In the genomic region with DNA sequence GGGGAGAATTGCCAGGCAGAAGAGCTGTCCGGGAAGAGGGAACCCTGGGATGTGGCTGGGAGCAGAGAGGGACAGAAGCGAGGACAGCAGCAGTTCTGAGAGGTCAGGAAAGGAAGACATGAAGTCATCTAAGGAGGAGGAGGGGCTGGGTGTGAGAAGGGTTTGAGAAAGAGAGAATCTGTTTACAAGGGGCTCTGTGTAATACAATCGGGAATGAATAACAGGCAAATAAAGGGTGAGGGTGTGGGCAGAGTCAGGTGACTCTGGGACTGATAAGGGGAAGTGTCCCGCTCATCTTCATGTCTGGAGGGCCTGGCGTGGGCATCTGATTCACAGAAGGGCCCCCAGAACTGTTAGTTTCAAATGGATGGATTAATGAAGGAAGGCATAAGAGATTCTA, we compare ENCODE assay signal across 16 cellular contexts.
DNase-seq lines count a peak whose midpoint lies in the region; ATAC-seq, FAIRE-seq and TF ChIP-seq lines count a peak whose summit lies in the region.
"Had no signal": no experiment of that assay in that cellular context is flagged by ENCODE, and none has a peak within 500 bp of the region (broad histone marks: within the 10 kb centered on the region; RNA-seq: fewer than 3 reads in every experiment).

No MANE protein-coding gene starts in this region.

- H3K4me1 Mint-ChIP-seq in activated T-helper 17 cell treated with anti-CD3 and anti-CD28 coated beads, Interleukin-2, amount 50 U/mL, for 72 hours = no peaks in the 10 kb centered on the region
- H3K4me1 Mint-ChIP-seq in type B pancreatic cell (ENCODE audit: unreplicated experiment) = peaks cover 43% of the 10 kb centered on the region
- no peaks in the 10 kb centered on the region for H3K4me1 Mint-ChIP-seq in activated CD4-positive, alpha-beta memory T cell treated with anti-CD3 and anti-CD28 coated beads, Interleukin-2, amount 10 ng/mL, durations not matched to agents 7 days and 5 days
- H3K4me1 Mint-ChIP-seq: activated CD4-positive, alpha-beta T cell treated with anti-CD3 and anti-CD28 coated beads, Interleukin-2, amount 10 ng/mL, durations not matched to agents 24 days and 14 days had no signal

- no peaks in the 10 kb centered on the region for H3K79me2 ChIP-seq in HepG2 (ENCODE audit: insufficient read depth, low read length)

- no peak overlapping the region for H3K27ac ChIP-seq in right lobe of liver
- H3K27ac ChIP-seq in HepG2 (ENCODE audit: extremely low read length, insufficient read depth, low read length) = no peak overlapping the region
- H3K27ac ChIP-seq: esophagus squamous epithelium had no signal

- DNase-seq in right lobe of liver (peak in 2 of 3 donors; percentile 11), HepG2 (ENCODE audit: low spot score) (no peak), left kidney (ENCODE audit: low read depth, low spot score) (peak; percentile 39), type B pancreatic cell (ENCODE audit: extremely low spot score, unreplicated experiment) (no peak), NCI-H1048 (lab: John Stamatoyannopoulos, UW) (no peak)
- no peak for DNase-seq in activated CD4-positive, alpha-beta memory T cell treated with anti-CD3 and anti-CD28 coated beads, Interleukin-2, amount 10 ng/mL, durations not matched to agents 7 days and 5 days
- DNase-seq: activated CD4-positive, alpha-beta T cell treated with anti-CD3 and anti-CD28 coated beads, Interleukin-2, amount 10 ng/mL, durations not matched to agents 24 days and 14 days; amygdala; esophagus squamous epithelium; HCEC 1CT; hippocampal formation; KBM-7 had no signal

- no peak for TF ChIP-seq CTCF in right lobe of liver (IDR thresholded peaks at IDR 0.05)
- TF ChIP-seq CTCF in HepG2 (CRISPR knock-in tag; IDR thresholded peaks at IDR 0.05) = no peak
- TF ChIP-seq CTCF in type B pancreatic cell (conservative IDR thresholded peaks at IDR 0.05) = no peak

- TF ChIP-seq EP300 in HepG2 (IDR thresholded peaks at IDR 0.05; ENCODE audit: low read depth in 2 of 2, low read length in 2 of 2) = no peak
- no peak for TF ChIP-seq EP300 in HepG2 (CRISPR knock-in tag; IDR thresholded peaks at IDR 0.05; ENCODE audit: borderline replicate concordance)

- ATAC-seq in right lobe of liver (peak in 2 of 4 donors; percentile 11 to 21), HepG2 (no peak), GM21528 (IDR thresholded peaks at IDR 0.05; ENCODE audit: low FRiP score, unreplicated experiment) (no peak)
- ATAC-seq in activated T-helper 17 cell treated with anti-CD3 and anti-CD28 coated beads, Interleukin-2, amount 50 U/mL, for 72 hours (replicated peaks) = no peak
- ATAC-seq: left lobe of liver had no signal

- H2AFZ ChIP-seq in HepG2 (ENCODE audit: low read length) = no peak overlapping the region

- TF ChIP-seq POLR2A in right lobe of liver (IDR thresholded peaks at IDR 0.05) = no peak
- TF ChIP-seq POLR2A in HepG2 (IDR thresholded peaks at IDR 0.05; ENCODE audit: insufficient read depth in 1 of 2, low read depth in 2 of 2, low read length in 2 of 2) = no peak

- no peaks in the 10 kb centered on the region for H3K36me3 Mint-ChIP-seq in activated T-helper 17 cell treated with anti-CD3 and anti-CD28 coated beads, Interleukin-2, amount 50 U/mL, for 72 hours (ENCODE audit: low read depth)
- no peaks in the 10 kb centered on the region for H3K36me3 Mint-ChIP-seq in type B pancreatic cell
- H3K36me3 Mint-ChIP-seq in activated CD4-positive, alpha-beta memory T cell treated with anti-CD3 and anti-CD28 coated beads, Interleukin-2, amount 10 ng/mL, durations not matched to agents 7 days and 5 days (ENCODE audit: low read depth) = no peaks in the 10 kb centered on the region

- FAIRE-seq in HepG2 (lab: Jason Lieb, UNC) = no peak

- no peak for TF ChIP-seq RAD21 in HepG2 (CRISPR knock-in tag; IDR thresholded peaks at IDR 0.05)

- in situ Hi-C loops in HepG2 (cut with HindIII; ENCODE audit: extremely low pct_ligation_motif_present, low pct_unique_long_range_greater_than_20kb) = no loop called here

- H3K9me3 Mint-ChIP-seq in activated T-helper 17 cell treated with anti-CD3 and anti-CD28 coated beads, Interleukin-2, amount 50 U/mL, for 72 hours = no peaks in the 10 kb centered on the region
- H3K9me3 Mint-ChIP-seq in type B pancreatic cell = no peaks in the 10 kb centered on the region
- no peaks in the 10 kb centered on the region for H3K9me3 Mint-ChIP-seq in activated CD4-positive, alpha-beta memory T cell treated with anti-CD3 and anti-CD28 coated beads, Interleukin-2, amount 10 ng/mL, durations not matched to agents 7 days and 5 days
- H3K9me3 Mint-ChIP-seq: activated CD4-positive, alpha-beta T cell treated with anti-CD3 and anti-CD28 coated beads, Interleukin-2, amount 10 ng/mL, durations not matched to agents 24 days and 14 days; activated T-helper 1 cell treated with anti-CD3 and anti-CD28 coated beads, Interleukin-12 subunit alpha, Interleukin-12 subunit beta, Interleukin-2, Interleukin-4 antibody, amounts not matched to agents 30 ng/mL and 10 ng/mL and 1 ng/mL, durations not matched to agents 14 hours and 24 hours and 36 hours had no signal

- no peak overlapping the region for H3K4me2 ChIP-seq in HepG2 (ENCODE audit: low read depth, low read length)

- intact Hi-C loops in right lobe of liver (cut with DNase I) (no loop called here), HepG2 (cut with micrococcal nuclease; ENCODE audit: unreplicated experiment) (no loop called here)

- H3K36me3 ChIP-seq in right lobe of liver (no peaks in the 10 kb centered on the region), HepG2 (replicated peaks in 1 of 2; ENCODE audit: control insufficient read depth in 1 of 2, insufficient read depth in 2 of 2, low read length in 2 of 2) (no peaks in the 10 kb centered on the region; a peak in 1 of 5 replicates)
- H3K36me3 ChIP-seq: esophagus squamous epithelium had no signal

- no peak overlapping the region for H3K4me3 Mint-ChIP-seq in activated T-helper 17 cell treated with anti-CD3 and anti-CD28 coated beads, Interleukin-2, amount 50 U/mL, for 72 hours
- no peak overlapping the region for H3K4me3 Mint-ChIP-seq in type B pancreatic cell
- no peak overlapping the region for H3K4me3 Mint-ChIP-seq in activated CD4-positive, alpha-beta memory T cell treated with anti-CD3 and anti-CD28 coated beads, Interleukin-2, amount 10 ng/mL, durations not matched to agents 7 days and 5 days
- H3K4me3 Mint-ChIP-seq: activated CD4-positive, alpha-beta T cell treated with anti-CD3 and anti-CD28 coated beads, Interleukin-2, amount 10 ng/mL, durations not matched to agents 24 days and 14 days; activated T-helper 1 cell treated with anti-CD3 and anti-CD28 coated beads, Interleukin-12 subunit alpha, Interleukin-12 subunit beta, Interleukin-2, Interleukin-4 antibody, amounts not matched to agents 30 ng/mL and 10 ng/mL and 1 ng/mL, durations not matched to agents 14 hours and 24 hours and 36 hours had no signal

- H3K27me3 ChIP-seq in right lobe of liver (no peaks in the 10 kb centered on the region), HepG2 (ENCODE audit: control insufficient read depth in 1 of 2, insufficient read depth in 2 of 2, low read length in 2 of 2) (no peaks in the 10 kb centered on the region)
- H3K27me3 ChIP-seq: esophagus squamous epithelium had no signal

- no TSS peak for BruUV-seq in HepG2 (replicated peaks; lab: Mats Ljungman, UMichigan)

- H3K9me3 ChIP-seq in right lobe of liver (no peaks in the 10 kb centered on the region), HepG2 (ENCODE audit: low read length) (no peaks in the 10 kb centered on the region)
- H3K9me3 ChIP-seq: esophagus squamous epithelium had no signal

- H3K27me3 Mint-ChIP-seq in activated T-helper 17 cell treated with anti-CD3 and anti-CD28 coated beads, Interleukin-2, amount 50 U/mL, for 72 hours = no peaks in the 10 kb centered on the region
- no peaks in the 10 kb centered on the region for H3K27me3 Mint-ChIP-seq in type B pancreatic cell
- H3K27me3 Mint-ChIP-seq in activated CD4-positive, alpha-beta memory T cell treated with anti-CD3 and anti-CD28 coated beads, Interleukin-2, amount 10 ng/mL, durations not matched to agents 7 days and 5 days = no peaks in the 10 kb centered on the region
- H3K27me3 Mint-ChIP-seq: activated CD4-positive, alpha-beta T cell treated with anti-CD3 and anti-CD28 coated beads, Interleukin-2, amount 10 ng/mL, durations not matched to agents 24 days and 14 days had no signal

- POLR2A ChIA-PET in HepG2 (lab: Yijun Ruan, JAX) = no interaction called here
- POLR2A ChIA-PET in activated CD4-positive, alpha-beta memory T cell treated with anti-CD3 and anti-CD28 coated beads, Interleukin-2, amount 10 ng/mL, durations not matched to agents 7 days and 5 days (lab: Charles Lee) = no interaction called here

- CTCF ChIA-PET in HepG2 (lab: Yijun Ruan, JAX; ENCODE audit: low intra/inter-chr PET ratio, low total read pairs) = no interaction called here
- CTCF ChIA-PET in activated CD4-positive, alpha-beta memory T cell treated with anti-CD3 and anti-CD28 coated beads, Interleukin-2, amount 10 ng/mL, durations not matched to agents 7 days and 5 days (lab: Charles Lee) = no interaction called here

- peak overlapping the region; percentile 40 for H3K27ac Mint-ChIP-seq in activated T-helper 17 cell treated with anti-CD3 and anti-CD28 coated beads, Interleukin-2, amount 50 U/mL, for 72 hours
- peak overlapping the region; percentile 35 for H3K27ac Mint-ChIP-seq in type B pancreatic cell
- H3K27ac Mint-ChIP-seq in activated CD4-positive, alpha-beta memory T cell treated with anti-CD3 and anti-CD28 coated beads, Interleukin-2, amount 10 ng/mL, durations not matched to agents 7 days and 5 days = no peak overlapping the region
- H3K27ac Mint-ChIP-seq: activated CD4-positive, alpha-beta T cell treated with anti-CD3 and anti-CD28 coated beads, Interleukin-2, amount 10 ng/mL, durations not matched to agents 24 days and 14 days; activated T-helper 1 cell treated with anti-CD3 and anti-CD28 coated beads, Interleukin-12 subunit alpha, Interleukin-12 subunit beta, Interleukin-2, Interleukin-4 antibody, amounts not matched to agents 30 ng/mL and 10 ng/mL and 1 ng/mL, durations not matched to agents 14 hours and 24 hours and 36 hours had no signal

- H3K4me1 ChIP-seq in right lobe of liver (no peaks in the 10 kb centered on the region), HepG2 (ENCODE audit: insufficient read depth, low read length) (no peaks in the 10 kb centered on the region)

- WGBS in right lobe of liver (ENCODE audit: insufficient coverage, low coverage, low lambda C conversion rate, missing lambda C conversion rate) = 54% methylated on average over 5 of the region's 5 CpGs
- 91% methylated on average over 5 of the region's 5 CpGs for WGBS in HepG2 (ENCODE audit: low lambda C conversion rate)

- no peak overlapping the region for H3K9ac ChIP-seq in HepG2 (ENCODE audit: insufficient read depth, low read depth, low read length)

- H3K4me3 ChIP-seq in right lobe of liver = no peak overlapping the region
- H3K4me3 ChIP-seq in HepG2 (replicated peaks in 1 of 3; ENCODE audit: insufficient read depth in 1 of 3, low read depth in 2 of 3, low read length in 3 of 3) = no peak overlapping the region
- H3K4me3 ChIP-seq: esophagus squamous epithelium had no signal

- H4K20me1 ChIP-seq in HepG2 (ENCODE audit: insufficient read depth, low read length) = no peaks in the 10 kb centered on the region

TF ChIP-seq in HepG2, 621 proteins besides CTCF, POLR2A, EP300 and RAD21:
- TF ChIP-seq ZNF292 (CRISPR knock-in tag; IDR thresholded peaks at IDR 0.05; ENCODE audit: borderline replicate concordance, low read depth) = no peak

Comparison
In these comparisons a context has a peak if more than half of its experiments do, and no peak if none do; other contexts are left out.
1. DNase-seq: peak in right lobe of liver (2 of 3) and left kidney (single experiment); none in HepG2 (single experiment), type B pancreatic cell (single experiment), activated CD4-positive, alpha-beta memory T cell treated with anti-CD3 and anti-CD28 coated beads, Interleukin-2, amount 10 ng/mL, durations not matched to agents 7 days and 5 days (single experiment) and NCI-H1048 (single experiment).